In genomic region chr4:3765271-3766206, GRCh38 we compare ENCODE assay signal across 9 cellular contexts. TPM values are rescaled to one million over a fixed set of nuclear protein-coding genes. Genes with fewer than 3 reads are reported as not detected.
DNase-seq lines count a peak whose midpoint lies in the region; ATAC-seq and TF ChIP-seq lines count a peak whose summit lies in the region.
"Had no signal": no experiment of that assay in that cellular context is flagged by ENCODE, and none has a peak within 500 bp of the region (broad histone marks: within the 10 kb centered on the region; RNA-seq: fewer than 3 reads in every experiment).

No MANE protein-coding gene starts in this region.

- no peak overlapping the region for H3K4ac ChIP-seq in H9 (ENCODE audit: low read depth, low read length)

- no peak overlapping the region for H2BK20ac ChIP-seq in H9 (ENCODE audit: low read depth, low read length, poor library complexity, severe bottlenecking)

- peaks cover 0 to 1% of the 10 kb centered on the region in 2 experiments; a peak in 1 of 5 replicates for H3K9me3 Mint-ChIP-seq in H9
- H3K9me3 Mint-ChIP-seq in activated CD8-positive, alpha-beta T cell treated with anti-CD3 and anti-CD28 coated beads, Interleukin-2, amount 10 ng/mL, durations not matched to agents 7 days and 5 days (ENCODE audit: insufficient read depth): no peaks in the 10 kb centered on the region
- H3K9me3 Mint-ChIP-seq in activated CD4-positive, alpha-beta T cell treated with anti-CD3 and anti-CD28 coated beads, Interleukin-2, amount 10 ng/mL, durations not matched to agents 24 days and 14 days: no peaks in the 10 kb centered on the region

- H2AK5ac ChIP-seq in H9 (ENCODE audit: insufficient read length, low read length): no peak overlapping the region

- CTCF ChIA-PET in activated CD8-positive, alpha-beta T cell treated with anti-CD3 and anti-CD28 coated beads, Interleukin-2, amount 10 ng/mL, durations not matched to agents 7 days and 5 days (lab: Charles Lee): no interaction called here

- H3K4me1 Mint-ChIP-seq in H9: peaks cover 7 to 19% of the 10 kb centered on the region in 2 experiments
- H3K4me1 Mint-ChIP-seq in activated CD8-positive, alpha-beta T cell treated with anti-CD3 and anti-CD28 coated beads, Interleukin-2, amount 10 ng/mL, durations not matched to agents 7 days and 5 days (ENCODE audit: low read depth): peaks cover 4% of the 10 kb centered on the region
- H3K4me1 Mint-ChIP-seq in activated CD4-positive, alpha-beta T cell treated with anti-CD3 and anti-CD28 coated beads, Interleukin-2, amount 10 ng/mL, durations not matched to agents 24 days and 14 days: peaks cover 2% of the 10 kb centered on the region

- no peak overlapping the region for H3K14ac ChIP-seq in H9 (ENCODE audit: insufficient read depth, low read length)

- H3K36me3 Mint-ChIP-seq in H9 (ENCODE audit: insufficient read depth in 1 of 3, low read depth in 3 of 3): peaks cover 0 to 2% (median 0%) of the 10 kb centered on the region in 3 experiments; a peak in 2 of 7 replicates
- peaks cover 2% of the 10 kb centered on the region for H3K36me3 Mint-ChIP-seq in activated CD8-positive, alpha-beta T cell treated with anti-CD3 and anti-CD28 coated beads, Interleukin-2, amount 10 ng/mL, durations not matched to agents 7 days and 5 days (ENCODE audit: low read depth)
- H3K36me3 Mint-ChIP-seq in activated CD4-positive, alpha-beta T cell treated with anti-CD3 and anti-CD28 coated beads, Interleukin-2, amount 10 ng/mL, durations not matched to agents 24 days and 14 days (ENCODE audit: low read depth): no peaks in the 10 kb centered on the region

- H3K9ac ChIP-seq in H9 (ENCODE audit: extremely low read depth, insufficient read length, low read length): no peak overlapping the region

- intact Hi-C loops in left cardiac atrium (cut with DNase I) (loop anchor here in 1 of 2 donors (10.0 kb wide), 1 partner anchor 109 kb away; no protein-coding TSS in a partner anchor), gastrocnemius medialis (cut with DNase I; ENCODE audit: low total_unique reads) (no loop called here)
- intact Hi-C loops in activated CD4-positive, alpha-beta T cell treated with anti-CD3 and anti-CD28 coated beads, Interleukin-2, amount 10 ng/mL, durations not matched to agents 24 days and 14 days (cut with micrococcal nuclease): no loop called here

- H3K18ac ChIP-seq in H9 (ENCODE audit: insufficient read length, low read depth, low read length): no peak overlapping the region

- TF ChIP-seq CTCF in 22Rv1 (IDR thresholded peaks at IDR 0.05): peak; percentile 75
- TF ChIP-seq CTCF in H9 (conservative IDR thresholded peaks at IDR 0.05): peak; percentile 46; the same call in 2 of the 3 replicates
- peak in 2 of 5 experiments; percentile 30 to 31 for TF ChIP-seq CTCF in gastrocnemius medialis (IDR thresholded peaks at IDR 0.05 in 4 of 5, conservative IDR thresholded peaks at IDR 0.05 in 1 of 5)

- peak in 1 of 2 donors; percentile 41 for TF ChIP-seq POLR2A in gastrocnemius medialis (IDR thresholded peaks at IDR 0.05)

- no peak overlapping the region for H2AFZ ChIP-seq in H9 (ENCODE audit: low read length)

- H3K23me2 ChIP-seq in H9 (ENCODE audit: insufficient read length, low read depth, low read length, poor library complexity, severe bottlenecking): peaks cover 3% of the 10 kb centered on the region

- H3K27me3 ChIP-seq in H9 (ENCODE audit: insufficient read depth, low read length): peaks cover 6% of the 10 kb centered on the region; the same call in 1 of the 2 replicates
- H3K27me3 ChIP-seq in gastrocnemius medialis: peaks cover 29% of the 10 kb centered on the region in 3 donors

- no peak overlapping the region for H3K56ac ChIP-seq in H9 (ENCODE audit: insufficient read length, low read depth, low read length)

- peak overlapping the region; percentile 44 for H3K4me2 ChIP-seq in H9 (ENCODE audit: insufficient read depth, insufficient read length, low read length)

- no peak overlapping the region for H2BK12ac ChIP-seq in H9 (ENCODE audit: insufficient read length, low read depth, low read length)

- no peak overlapping the region for H4K91ac ChIP-seq in H9 (ENCODE audit: insufficient read length, low read depth, low read length)

- peaks cover 47% of the 10 kb centered on the region for H3K27me3 Mint-ChIP-seq in H9 (ENCODE audit: low read depth)
- peaks cover 20% of the 10 kb centered on the region for H3K27me3 Mint-ChIP-seq in activated CD8-positive, alpha-beta T cell treated with anti-CD3 and anti-CD28 coated beads, Interleukin-2, amount 10 ng/mL, durations not matched to agents 7 days and 5 days (ENCODE audit: low read depth)
- H3K27me3 Mint-ChIP-seq in activated CD4-positive, alpha-beta T cell treated with anti-CD3 and anti-CD28 coated beads, Interleukin-2, amount 10 ng/mL, durations not matched to agents 24 days and 14 days: peaks cover 16% of the 10 kb centered on the region

- peak overlapping the region; percentile 41 to 51 (median 45) for H3K4me3 ChIP-seq in gastrocnemius medialis
- H3K4me3 ChIP-seq: GM12878 had no signal

- no peaks in the 10 kb centered on the region for H3K79me1 ChIP-seq in H9 (ENCODE audit: insufficient read depth, low read depth, low read length, poor library complexity, severe bottlenecking)

- in situ Hi-C loops in gastrocnemius medialis (cut with MboI; ENCODE audit: low sequenced_read_pairs in 4 of 4): no loop called here

- H2BK120ac ChIP-seq in H9 (ENCODE audit: low read depth, low read length, poor library complexity, severe bottlenecking): no peak overlapping the region

- no CpG with 5 or more reads among the region's 135 CpGs for WGBS in H9 (ENCODE audit: extremely low coverage, insufficient read length, low lambda C conversion rate)

- H3K4me3 Mint-ChIP-seq in H9: peak overlapping the region; percentile 51 to 75
- H3K4me3 Mint-ChIP-seq in activated CD8-positive, alpha-beta T cell treated with anti-CD3 and anti-CD28 coated beads, Interleukin-2, amount 10 ng/mL, durations not matched to agents 7 days and 5 days: no peak overlapping the region
- no peak overlapping the region for H3K4me3 Mint-ChIP-seq in activated CD4-positive, alpha-beta T cell treated with anti-CD3 and anti-CD28 coated beads, Interleukin-2, amount 10 ng/mL, durations not matched to agents 24 days and 14 days

- H3K9me3 ChIP-seq in H9 (ENCODE audit: control insufficient read depth, low read depth, low read length) (no peaks in the 10 kb centered on the region), gastrocnemius medialis (no peaks in the 10 kb centered on the region)

- H3K4me1 ChIP-seq in H9 (ENCODE audit: insufficient read depth, low read length) (no peaks in the 10 kb centered on the region; the same call in 1 of the 2 replicates), gastrocnemius medialis (peaks cover 0 to 3% of the 10 kb centered on the region in 2 donors)

- H4K5ac ChIP-seq in H9 (ENCODE audit: insufficient read length, low read depth, low read length): no peak overlapping the region

- H3K79me2 ChIP-seq in H9 (ENCODE audit: insufficient read depth, low read length): no peaks in the 10 kb centered on the region

- H3K23ac ChIP-seq in H9 (ENCODE audit: insufficient read length, low read depth, low read length): no peak overlapping the region

- DNase-seq in H9 (peak; percentile 83), left cardiac atrium (peak; percentile 28), gastrocnemius medialis (peak in 1 of 2 donors; percentile 38), SHP77 treated with DMSO at 0.1 percent for 48 hours (lab: John Stamatoyannopoulos, UW) (no peak), amniotic stem cell (lab: John Stamatoyannopoulos, UW) (no peak)
- DNase-seq in activated CD8-positive, alpha-beta T cell treated with anti-CD3 and anti-CD28 coated beads, Interleukin-2, amount 10 ng/mL, durations not matched to agents 7 days and 5 days: no peak
- DNase-seq in activated CD4-positive, alpha-beta T cell treated with anti-CD3 and anti-CD28 coated beads, Interleukin-2, amount 10 ng/mL, durations not matched to agents 24 days and 14 days: no peak

- no peak overlapping the region for H3T11ph ChIP-seq in H9 (ENCODE audit: low read length)

- H2BK15ac ChIP-seq in H9 (ENCODE audit: low read depth, low read length): no peak overlapping the region; the same call in 1 of the 2 replicates

- ATAC-seq in activated CD8-positive, alpha-beta T cell treated with anti-CD3 and anti-CD28 coated beads, Interleukin-2, amount 10 ng/mL, durations not matched to agents 7 days and 5 days: peak; percentile 39
- ATAC-seq in left cardiac atrium (peak; percentile 55 to 63), gastrocnemius medialis (peak; percentile 74)
- ATAC-seq: GM12878 had no signal

- POLR2A ChIA-PET in activated CD8-positive, alpha-beta T cell treated with anti-CD3 and anti-CD28 coated beads, Interleukin-2, amount 10 ng/mL, durations not matched to agents 7 days and 5 days (lab: Charles Lee): no interaction called here

- no peak overlapping the region for H3K27ac Mint-ChIP-seq in H9
- no peak overlapping the region for H3K27ac Mint-ChIP-seq in activated CD8-positive, alpha-beta T cell treated with anti-CD3 and anti-CD28 coated beads, Interleukin-2, amount 10 ng/mL, durations not matched to agents 7 days and 5 days
- no peak overlapping the region for H3K27ac Mint-ChIP-seq in activated CD4-positive, alpha-beta T cell treated with anti-CD3 and anti-CD28 coated beads, Interleukin-2, amount 10 ng/mL, durations not matched to agents 24 days and 14 days

- H4K20me1 ChIP-seq in H9 (ENCODE audit: control insufficient read depth, insufficient read depth, insufficient read length): no peaks in the 10 kb centered on the region

- H2BK5ac ChIP-seq in H9 (ENCODE audit: insufficient read length, low read length): no peak overlapping the region

- no peaks in the 10 kb centered on the region for H3K36me3 ChIP-seq in gastrocnemius medialis

- H3K27ac ChIP-seq in 22Rv1 (no peak overlapping the region), H9 (ENCODE audit: insufficient read length, low read depth, low read length) (no peak overlapping the region), gastrocnemius medialis (peak overlapping the region in 2 of 4 donors; percentile 26 to 43)

- H4K8ac ChIP-seq in H9 (replicated peaks; ENCODE audit: insufficient read length, low read depth, low read length): no peak overlapping the region

RNA-seq across cellular contexts. Expression of gene ADRA2C, which starts 0.6 kb away (rescaled TPM):
- total RNA-seq in H9 (2021) (7.2 and 8.6 TPM in 2 replicates), left cardiac atrium (1 to 10 TPM; 6.8 TPM), gastrocnemius medialis (1 to 10 TPM; 2.5 to 7.9 (median 4.8) TPM)
- total RNA-seq in activated CD8-positive, alpha-beta T cell treated with anti-CD3 and anti-CD28 coated beads, Interleukin-2, amount 10 ng/mL, durations not matched to agents 7 days and 5 days: not detected
- total RNA-seq in activated CD4-positive, alpha-beta T cell treated with anti-CD3 and anti-CD28 coated beads, Interleukin-2, amount 10 ng/mL, durations not matched to agents 24 days and 14 days: not detected in 2 replicates

Comparison
In these comparisons a context has a peak if more than half of its experiments do, and no peak if none do; other contexts are left out.
1. DNase-seq: peak in H9 (single experiment) and left cardiac atrium (single experiment); none in activated CD8-positive, alpha-beta T cell treated with anti-CD3 and anti-CD28 coated beads, Interleukin-2, amount 10 ng/mL, durations not matched to agents 7 days and 5 days (single experiment), SHP77 treated with DMSO at 0.1 percent for 48 hours (single experiment), amniotic stem cell (single experiment) and activated CD4-positive, alpha-beta T cell treated with anti-CD3 and anti-CD28 coated beads, Interleukin-2, amount 10 ng/mL, durations not matched to agents 24 days and 14 days (single experiment).
2. H3K4me3 Mint-ChIP-seq: peak in H9 (2 of 2); none in activated CD8-positive, alpha-beta T cell treated with anti-CD3 and anti-CD28 coated beads, Interleukin-2, amount 10 ng/mL, durations not matched to agents 7 days and 5 days (single experiment) and activated CD4-positive, alpha-beta T cell treated with anti-CD3 and anti-CD28 coated beads, Interleukin-2, amount 10 ng/mL, durations not matched to agents 24 days and 14 days (single experiment).
3. Peak in every context shown above with its lines, with median percentiles within 50 percentile points of each other: ATAC-seq.